Comparison of ENCODE assay signal across 26 cellular contexts in genomic region chr3:115081444-115081843, GRCh38.
DNase-seq lines count a peak whose midpoint lies in the region; TF ChIP-seq lines count a peak whose summit lies in the region.
"Had no signal": no experiment of that assay in that cellular context is flagged by ENCODE, and none has a peak within 500 bp of the region (broad histone marks: within the 10 kb centered on the region; RNA-seq: fewer than 3 reads in every experiment).

No MANE protein-coding gene starts in this region.

- intact Hi-C loops in cardiac septum (cut with DNase I) = no loop called here

- peaks cover 0 to 7% (median 3%) of the 10 kb centered on the region in 5 experiments for H3K9me3 Mint-ChIP-seq in brain
- peaks cover 5% of the 10 kb centered on the region for H3K9me3 Mint-ChIP-seq in osteocyte (ENCODE audit: unreplicated experiment)
- H3K9me3 Mint-ChIP-seq: activated CD4-positive, alpha-beta memory T cell treated with anti-CD3 and anti-CD28 coated beads, Interleukin-2, amount 10 ng/mL, durations not matched to agents 7 days and 5 days; activated naive CD4-positive, alpha-beta T cell treated with anti-CD3 and anti-CD28 coated beads, Interleukin-2, amount 50 U/mL, for 72 hours; CD8-positive, alpha-beta memory T cell; dendritic cell treated with granulocyte-macrophage colony-stimulating factor and Interleukin-4, amounts not matched to agents 40 ng/mL and 50 ng/mL, for 4 days; stimulated activated naive CD8-positive, alpha-beta T cell treated with anti-CD3 and anti-CD28 coated beads, Interleukin-15, amount 100 ng/mL, for 72 hours had no signal

- peak; percentile 34 to 64 for TF ChIP-seq CTCF in brain (conservative IDR thresholded peaks at IDR 0.05)
- peak; percentile 27 for TF ChIP-seq CTCF in osteocyte (IDR thresholded peaks at IDR 0.05)

- H3K4me1 Mint-ChIP-seq in brain (peaks cover 33% of the 10 kb centered on the region), osteocyte (ENCODE audit: unreplicated experiment) (no peaks in the 10 kb centered on the region)

- no peak overlapping the region for H3K27ac Mint-ChIP-seq in brain
- no peak overlapping the region for H3K27ac Mint-ChIP-seq in osteocyte (ENCODE audit: unreplicated experiment)
- H3K27ac Mint-ChIP-seq: activated CD4-positive, alpha-beta memory T cell treated with anti-CD3 and anti-CD28 coated beads, Interleukin-2, amount 10 ng/mL, durations not matched to agents 7 days and 5 days; activated naive CD4-positive, alpha-beta T cell treated with anti-CD3 and anti-CD28 coated beads, Interleukin-2, amount 50 U/mL, for 72 hours; dendritic cell treated with granulocyte-macrophage colony-stimulating factor and Interleukin-4, amounts not matched to agents 40 ng/mL and 50 ng/mL, for 4 days; stimulated activated naive CD8-positive, alpha-beta T cell treated with anti-CD3 and anti-CD28 coated beads, Interleukin-15, amount 100 ng/mL, for 72 hours had no signal

- peak; percentile 4 for DNase-seq in NCI-H1694 treated with DMSO at 0.1 percent for 48 hours (lab: John Stamatoyannopoulos, UW)
- DNase-seq in NCI-H1694 (lab: John Stamatoyannopoulos, UW) = no peak
- peak; percentile 36 for DNase-seq in NCI-H146 (lab: John Stamatoyannopoulos, UW)
- no peak for DNase-seq in osteocyte (ENCODE audit: extremely low spot score, unreplicated experiment)
- no peak for DNase-seq in activated CD8-positive, alpha-beta memory T cell treated with anti-CD3 and anti-CD28 coated beads, Interleukin-2, amount 50 U/mL, for 48 hours
- DNase-seq in cardiac septum (ENCODE audit: low spot score) = no peak
- DNase-seq in C1 segment of cervical spinal cord (lab: John Stamatoyannopoulos, UW) = no peak
- DNase-seq: activated CD4-positive, alpha-beta memory T cell treated with anti-CD3 and anti-CD28 coated beads, Interleukin-2, amount 10 ng/mL, durations not matched to agents 7 days and 5 days; activated CD4-positive, alpha-beta T cell treated with anti-CD3 and anti-CD28 coated beads for 1 hour; activated T-cell treated with anti-CD3 and anti-CD28 coated beads for 4 hours; AML-193; anterior cingulate cortex; caudate nucleus; CD8-positive, alpha-beta memory T cell; DMS153; Karpas-422; mesendoderm; MV-4-11; NCI-H2029 treated with DMSO at 0.1 percent for 48 hours; NCI-H510A treated with DMSO at 0.1 percent for 48 hours; SJCRH30; stimulated activated naive CD8-positive, alpha-beta T cell treated with anti-CD3 and anti-CD28 coated beads, Interleukin-15, amount 100 ng/mL, for 72 hours; thyroid gland had no signal

- H3K36me3 Mint-ChIP-seq in brain (peaks cover 10% of the 10 kb centered on the region), osteocyte (ENCODE audit: unreplicated experiment) (peaks cover 2% of the 10 kb centered on the region)

- H3K27me3 Mint-ChIP-seq in brain (no peaks in the 10 kb centered on the region), osteocyte (ENCODE audit: unreplicated experiment) (no peaks in the 10 kb centered on the region)
- H3K27me3 Mint-ChIP-seq: activated CD4-positive, alpha-beta memory T cell treated with anti-CD3 and anti-CD28 coated beads, Interleukin-2, amount 10 ng/mL, durations not matched to agents 7 days and 5 days; CD8-positive, alpha-beta memory T cell; dendritic cell treated with granulocyte-macrophage colony-stimulating factor and Interleukin-4, amounts not matched to agents 40 ng/mL and 50 ng/mL, for 4 days; stimulated activated naive CD8-positive, alpha-beta T cell treated with anti-CD3 and anti-CD28 coated beads, Interleukin-15, amount 100 ng/mL, for 72 hours had no signal

- H3K4me3 Mint-ChIP-seq in brain (no peak overlapping the region), osteocyte (ENCODE audit: unreplicated experiment) (no peak overlapping the region)
- H3K4me3 Mint-ChIP-seq: activated CD4-positive, alpha-beta memory T cell treated with anti-CD3 and anti-CD28 coated beads, Interleukin-2, amount 10 ng/mL, durations not matched to agents 7 days and 5 days; CD8-positive, alpha-beta memory T cell; dendritic cell treated with granulocyte-macrophage colony-stimulating factor and Interleukin-4, amounts not matched to agents 40 ng/mL and 50 ng/mL, for 4 days; stimulated activated naive CD8-positive, alpha-beta T cell treated with anti-CD3 and anti-CD28 coated beads, Interleukin-15, amount 100 ng/mL, for 72 hours had no signal

Comparison
In these comparisons a context has a peak if more than half of its experiments do, and no peak if none do; other contexts are left out.
1. DNase-seq: peak in NCI-H1694 treated with DMSO at 0.1 percent for 48 hours (single experiment) and NCI-H146 (single experiment); none in NCI-H1694 (single experiment), osteocyte (single experiment), activated CD8-positive, alpha-beta memory T cell treated with anti-CD3 and anti-CD28 coated beads, Interleukin-2, amount 50 U/mL, for 48 hours (single experiment), cardiac septum (single experiment) and C1 segment of cervical spinal cord (0 of 14).